In genomic region chr12:105539735-105540134, GRCh38 we compare ENCODE assay signal across 33 cellular contexts.
"Had no signal": no experiment of that assay in that cellular context is flagged by ENCODE, and none has a peak within 500 bp of the region (broad histone marks: within the 10 kb centered on the region; RNA-seq: fewer than 3 reads in every experiment).

No MANE protein-coding gene starts in this region.

- H3K4me3 Mint-ChIP-seq: activated CD4-positive, alpha-beta T cell treated with anti-CD3 and anti-CD28 coated beads, Interleukin-2, amount 10 ng/mL, durations not matched to agents 24 days and 14 days; activated CD8-positive, alpha-beta memory T cell treated with anti-CD3 and anti-CD28 coated beads, Interleukin-2, amount 10 ng/mL, durations not matched to agents 7 days and 5 days; activated naive CD8-positive, alpha-beta T cell treated with anti-CD3 and anti-CD28 coated beads for 36 hours; central memory CD8-positive, alpha-beta T cell; IgD-negative memory B cell had no signal

- ATAC-seq: activated CD8-positive, alpha-beta memory T cell treated with anti-CD3 and anti-CD28 coated beads, Interleukin-2, amount 10 ng/mL, durations not matched to agents 7 days and 5 days; Panc1; SK-N-SH treated with all-trans-retinoic acid at 6 μM for 48 hours had no signal

- H3K4me1 Mint-ChIP-seq: activated CD4-positive, alpha-beta T cell treated with anti-CD3 and anti-CD28 coated beads, Interleukin-2, amount 10 ng/mL, durations not matched to agents 24 days and 14 days; activated CD8-positive, alpha-beta memory T cell treated with anti-CD3 and anti-CD28 coated beads, Interleukin-2, amount 10 ng/mL, durations not matched to agents 7 days and 5 days; activated naive CD8-positive, alpha-beta T cell treated with anti-CD3 and anti-CD28 coated beads for 36 hours; central memory CD8-positive, alpha-beta T cell; IgD-negative memory B cell had no signal

- H3K27ac ChIP-seq: cardiac muscle cell, SJSA1, WERI-Rb-1 had no signal

- H3K36me3 ChIP-seq: cardiac muscle cell, SJSA1, WERI-Rb-1 had no signal

- H3K27ac Mint-ChIP-seq: activated CD4-positive, alpha-beta T cell treated with anti-CD3 and anti-CD28 coated beads, Interleukin-2, amount 10 ng/mL, durations not matched to agents 24 days and 14 days; activated CD8-positive, alpha-beta memory T cell treated with anti-CD3 and anti-CD28 coated beads, Interleukin-2, amount 10 ng/mL, durations not matched to agents 7 days and 5 days; activated naive CD8-positive, alpha-beta T cell treated with anti-CD3 and anti-CD28 coated beads for 36 hours; IgD-negative memory B cell had no signal

- DNase-seq: activated CD4-positive, alpha-beta T cell treated with anti-CD3 and anti-CD28 coated beads for 1 hour; activated CD4-positive, alpha-beta T cell treated with anti-CD3 and anti-CD28 coated beads, Interleukin-2, amount 10 ng/mL, durations not matched to agents 24 days and 14 days; activated CD4-positive, alpha-beta T cell treated with anti-CD3 and anti-CD28 coated beads, Interleukin-2, amount 50 U/mL, for 48 hours; activated CD4-positive, CD25-positive, alpha-beta regulatory T cell; activated CD8-positive, alpha-beta memory T cell treated with anti-CD3 and anti-CD28 coated beads, Interleukin-2, amount 10 ng/mL, durations not matched to agents 7 days and 5 days; activated CD8-positive, alpha-beta memory T cell treated with anti-CD3 and anti-CD28 coated beads, Interleukin-2, amount 50 U/mL, for 48 hours; activated effector memory CD4-positive, alpha-beta T cell treated with Interleukin-2 at 50 U/mL for 16 hours; activated naive CD4-positive, alpha-beta T cell; activated naive CD4-positive, alpha-beta T cell treated with anti-CD3 and anti-CD28 coated beads, Interleukin-2, amount 50 U/mL, for 16 hours; activated naive CD8-positive, alpha-beta T cell treated with anti-CD3 and anti-CD28 coated beads for 36 hours; activated T-cell treated with anti-CD3 and anti-CD28 coated beads, Interleukin-2, amount 50 U/mL, for 48 hours; amniotic stem cell; aorta; Karpas-422; KBM-7; NCI-H1105; NCI-H1417 treated with DMSO at 0.1 percent for 48 hours; NCI-H1930; NCI-H2081 treated with DMSO at 0.1 percent for 48 hours; NCI-H345; NCI-H524 treated with DMSO at 0.1 percent for 48 hours; SHP77 treated with DMSO at 0.1 percent for 48 hours; SW 1271; T-helper 1 cell; T-helper 2 cell; T-helper 9 cell; WERI-Rb-1 had no signal

- H3K27me3 Mint-ChIP-seq: activated CD4-positive, alpha-beta T cell treated with anti-CD3 and anti-CD28 coated beads, Interleukin-2, amount 10 ng/mL, durations not matched to agents 24 days and 14 days; activated CD8-positive, alpha-beta memory T cell treated with anti-CD3 and anti-CD28 coated beads, Interleukin-2, amount 10 ng/mL, durations not matched to agents 7 days and 5 days; central memory CD8-positive, alpha-beta T cell had no signal

- H3K4me1 ChIP-seq: SJSA1 had no signal

- H3K4me3 ChIP-seq: cardiac muscle cell, SJSA1 had no signal

- H3K36me3 Mint-ChIP-seq: activated CD8-positive, alpha-beta memory T cell treated with anti-CD3 and anti-CD28 coated beads, Interleukin-2, amount 10 ng/mL, durations not matched to agents 7 days and 5 days; activated naive CD8-positive, alpha-beta T cell treated with anti-CD3 and anti-CD28 coated beads for 36 hours had no signal

- H3K9me3 Mint-ChIP-seq: activated naive CD8-positive, alpha-beta T cell treated with anti-CD3 and anti-CD28 coated beads for 36 hours; central memory CD8-positive, alpha-beta T cell had no signal

- H3K27me3 ChIP-seq: cardiac muscle cell, SJSA1 had no signal
